17 cellular contexts compared by ENCODE assay signal in genomic region chr18:4751523-4751922, GRCh38.
DNase-seq lines count a peak whose midpoint lies in the region; ATAC-seq and TF ChIP-seq lines count a peak whose summit lies in the region.
"Had no signal": no experiment of that assay in that cellular context is flagged by ENCODE, and none has a peak within 500 bp of the region (broad histone marks: within the 10 kb centered on the region; RNA-seq: fewer than 3 reads in every experiment).

No MANE protein-coding gene starts in this region.

- H3K27ac Mint-ChIP-seq in WTC11 = no peak overlapping the region
- H3K27ac Mint-ChIP-seq: CD14-positive monocyte; CD4-positive, alpha-beta T cell; CD8-positive, alpha-beta memory T cell; HFFc6 had no signal

- TF ChIP-seq CTCF in WTC11 (IDR thresholded peaks at IDR 0.05) = no peak

- peaks cover 7% of the 10 kb centered on the region; the same call in 1 of the 2 replicates for H3K36me3 Mint-ChIP-seq in WTC11
- H3K36me3 Mint-ChIP-seq: CD14-positive monocyte; CD8-positive, alpha-beta memory T cell had no signal

- CTCF ChIA-PET in WTC11 (lab: Charles Lee) = no interaction called here

- H3K4me3 Mint-ChIP-seq in WTC11 = no peak overlapping the region
- H3K4me3 Mint-ChIP-seq: CD14-positive monocyte; CD4-positive, alpha-beta T cell; CD8-positive, alpha-beta memory T cell; HFFc6 had no signal

- H3K4me1 Mint-ChIP-seq in WTC11 = no peaks in the 10 kb centered on the region
- H3K4me1 Mint-ChIP-seq: CD14-positive monocyte; CD8-positive, alpha-beta memory T cell had no signal

- POLR2A ChIA-PET in WTC11 (lab: Charles Lee) = no interaction called here

- H3K27me3 Mint-ChIP-seq in WTC11 (ENCODE audit: low read depth) = no peaks in the 10 kb centered on the region
- H3K27me3 Mint-ChIP-seq: CD4-positive, alpha-beta T cell; CD8-positive, alpha-beta memory T cell had no signal

- H3K9me3 Mint-ChIP-seq in WTC11 = peaks cover 14% of the 10 kb centered on the region

- DNase-seq in Ammon's horn (ENCODE audit: low spot score) (peak; percentile 59), NCI-H1694 (lab: John Stamatoyannopoulos, UW) (peak; percentile 60), WTC11 (ENCODE audit: low spot score) (no peak), inferior parietal cortex (ENCODE audit: extremely low spot score) (peak; percentile 63), NCI-H1092 (lab: John Stamatoyannopoulos, UW) (no peak)
- DNase-seq in stimulated activated naive CD8-positive, alpha-beta T cell treated with anti-CD3 and anti-CD28 coated beads, Interleukin-15, Interleukin-2, amounts not matched to agents 100 U/mL and 50 U/mL, for 24 hours = no peak
- DNase-seq: BE2C; CD4-positive, alpha-beta T cell; CD8-positive, alpha-beta memory T cell; DMS153; EL; GDM1; GOT3; HFFc6 had no signal

- ATAC-seq in WTC11 = no peak
- no peak for ATAC-seq in stimulated activated naive CD8-positive, alpha-beta T cell treated with anti-CD3 and anti-CD28 coated beads, Interleukin-15, Interleukin-2, amounts not matched to agents 100 U/mL and 50 U/mL, for 24 hours
- ATAC-seq in GM19455 (IDR thresholded peaks at IDR 0.05; ENCODE audit: unreplicated experiment) = no peak
- no peak for ATAC-seq in HG02840 (IDR thresholded peaks at IDR 0.05; ENCODE audit: low FRiP score, unreplicated experiment)

TF ChIP-seq in WTC11, 78 proteins besides CTCF, POLR2A, EP300 and RAD21:
- TF ChIP-seq, protein P1, sequence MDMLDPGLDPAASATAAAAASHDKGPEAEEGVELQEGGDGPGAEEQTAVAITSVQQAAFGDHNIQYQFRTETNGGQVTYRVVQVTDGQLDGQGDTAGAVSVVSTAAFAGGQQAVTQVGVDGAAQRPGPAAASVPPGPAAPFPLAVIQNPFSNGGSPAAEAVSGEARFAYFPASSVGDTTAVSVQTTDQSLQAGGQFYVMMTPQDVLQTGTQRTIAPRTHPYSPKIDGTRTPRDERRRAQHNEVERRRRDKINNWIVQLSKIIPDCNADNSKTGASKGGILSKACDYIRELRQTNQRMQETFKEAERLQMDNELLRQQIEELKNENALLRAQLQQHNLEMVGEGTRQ (CRISPR knock-in tag; IDR thresholded peaks at IDR 0.05) = peak; percentile 34; the same call in 1 of the 2 replicates
- TF ChIP-seq, protein P2, sequence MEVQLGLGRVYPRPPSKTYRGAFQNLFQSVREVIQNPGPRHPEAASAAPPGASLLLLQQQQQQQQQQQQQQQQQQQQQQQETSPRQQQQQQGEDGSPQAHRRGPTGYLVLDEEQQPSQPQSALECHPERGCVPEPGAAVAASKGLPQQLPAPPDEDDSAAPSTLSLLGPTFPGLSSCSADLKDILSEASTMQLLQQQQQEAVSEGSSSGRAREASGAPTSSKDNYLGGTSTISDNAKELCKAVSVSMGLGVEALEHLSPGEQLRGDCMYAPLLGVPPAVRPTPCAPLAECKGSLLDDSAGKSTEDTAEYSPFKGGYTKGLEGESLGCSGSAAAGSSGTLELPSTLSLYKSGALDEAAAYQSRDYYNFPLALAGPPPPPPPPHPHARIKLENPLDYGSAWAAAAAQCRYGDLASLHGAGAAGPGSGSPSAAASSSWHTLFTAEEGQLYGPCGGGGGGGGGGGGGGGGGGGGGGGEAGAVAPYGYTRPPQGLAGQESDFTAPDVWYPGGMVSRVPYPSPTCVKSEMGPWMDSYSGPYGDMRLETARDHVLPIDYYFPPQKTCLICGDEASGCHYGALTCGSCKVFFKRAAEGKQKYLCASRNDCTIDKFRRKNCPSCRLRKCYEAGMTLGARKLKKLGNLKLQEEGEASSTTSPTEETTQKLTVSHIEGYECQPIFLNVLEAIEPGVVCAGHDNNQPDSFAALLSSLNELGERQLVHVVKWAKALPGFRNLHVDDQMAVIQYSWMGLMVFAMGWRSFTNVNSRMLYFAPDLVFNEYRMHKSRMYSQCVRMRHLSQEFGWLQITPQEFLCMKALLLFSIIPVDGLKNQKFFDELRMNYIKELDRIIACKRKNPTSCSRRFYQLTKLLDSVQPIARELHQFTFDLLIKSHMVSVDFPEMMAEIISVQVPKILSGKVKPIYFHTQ (CRISPR knock-in tag; IDR thresholded peaks at IDR 0.05) = no peak
- TF ChIP-seq ZBTB21 (CRISPR knock-in tag; IDR thresholded peaks at IDR 0.05; ENCODE audit: borderline replicate concordance) = no peak

Comparison
In these comparisons a context has a peak if more than half of its experiments do, and no peak if none do; other contexts are left out.
1. DNase-seq: peak in Ammon's horn (single experiment), NCI-H1694 (single experiment) and inferior parietal cortex (single experiment); none in WTC11 (single experiment), stimulated activated naive CD8-positive, alpha-beta T cell treated with anti-CD3 and anti-CD28 coated beads, Interleukin-15, Interleukin-2, amounts not matched to agents 100 U/mL and 50 U/mL, for 24 hours (single experiment) and NCI-H1092 (single experiment).